13 cellular contexts compared by ENCODE assay signal in genomic region chr3:138435840-138436239, GRCh38. TPM values are rescaled to one million over a fixed set of nuclear protein-coding genes. Genes with fewer than 3 reads are reported as not detected.
DNase-seq lines count a peak whose midpoint lies in the region; ATAC-seq and TF ChIP-seq lines count a peak whose summit lies in the region.
"Had no signal": no experiment of that assay in that cellular context is flagged by ENCODE, and none has a peak within 500 bp of the region (broad histone marks: within the 10 kb centered on the region; RNA-seq: fewer than 3 reads in every experiment).

No MANE protein-coding gene starts in this region.

- intact Hi-C loops in esophagus muscularis mucosa (cut with DNase I), result no loop called here

- H3F3A ChIP-seq in GM23338 (replicated peaks; ENCODE audit: low read depth), result 0 out of 2 replicates have a peak, but pooled peaks cover 4% of the 10 kb centered on the region

- no peaks in the 10 kb centered on the region for H3K9me3 ChIP-seq in CD4-positive, CD25-positive, alpha-beta regulatory T cell (ENCODE audit: control insufficient read depth in 2 of 2, low read length in 2 of 2)
- H3K9me3 ChIP-seq in esophagus muscularis mucosa, result no peaks in the 10 kb centered on the region

- H3K27ac Mint-ChIP-seq in CD4-positive, CD25-positive, alpha-beta regulatory T cell, result no peak overlapping the region
- H3K27ac Mint-ChIP-seq in GM23338 (no peak overlapping the region), neural crest cell (ENCODE audit: unreplicated experiment) (no peak overlapping the region), endothelial cell (ENCODE audit: unreplicated experiment) (no peak overlapping the region)

- H3K36me3 ChIP-seq in CD4-positive, CD25-positive, alpha-beta regulatory T cell (ENCODE audit: control insufficient read depth, insufficient read depth, low read length), result no peaks in the 10 kb centered on the region
- no peaks in the 10 kb centered on the region for H3K36me3 ChIP-seq in GM23338 (ENCODE audit: insufficient read depth)
- H3K36me3 ChIP-seq in esophagus muscularis mucosa, result no peaks in the 10 kb centered on the region

- H3K9me3 Mint-ChIP-seq in CD4-positive, CD25-positive, alpha-beta regulatory T cell, result peaks cover 0 to 2% (median 0%) of the 10 kb centered on the region in 7 donors
- H3K9me3 Mint-ChIP-seq in GM23338, result peaks cover 13% of the 10 kb centered on the region
- no peaks in the 10 kb centered on the region for H3K9me3 Mint-ChIP-seq in neural crest cell
- H3K9me3 Mint-ChIP-seq in endothelial cell (ENCODE audit: unreplicated experiment), result no peaks in the 10 kb centered on the region

- DNase-seq in CD4-positive, CD25-positive, alpha-beta regulatory T cell, result no peak
- DNase-seq in GM23338 (ENCODE audit: low spot score), result no peak
- no peak for DNase-seq in esophagus muscularis mucosa (ENCODE audit: extremely low spot score)
- DNase-seq in neural crest cell (ENCODE audit: low read depth, low spot score), result no peak
- no peak for DNase-seq in iPS-NIHi11 (ENCODE audit: low spot score)
- no peak for DNase-seq in endothelial cell (ENCODE audit: low spot score)
- no peak for DNase-seq in COLO829 (ENCODE audit: low spot score)
- DNase-seq: HCEC 1CT, KBM-7, midbrain, NCI-H2081 had no signal

- H3K4me2 ChIP-seq in GM23338, result peak overlapping the region; percentile 98

- H3K4me3 Mint-ChIP-seq in CD4-positive, CD25-positive, alpha-beta regulatory T cell, result peak overlapping the region in 3 of 4 donors; percentile 44 to 79 (median 67)
- H3K4me3 Mint-ChIP-seq in GM23338 (peak overlapping the region; percentile 75), neural crest cell (peak overlapping the region; percentile 68), endothelial cell (ENCODE audit: unreplicated experiment) (no peak overlapping the region)

- H2AFZ ChIP-seq in GM23338, result peak overlapping the region; percentile 97

- no peak overlapping the region for H3K27ac ChIP-seq in CD4-positive, CD25-positive, alpha-beta regulatory T cell (ENCODE audit: insufficient read depth, low read length, poor library complexity, severe bottlenecking)
- H3K27ac ChIP-seq in GM23338 (ENCODE audit: low read depth) (no peak overlapping the region), esophagus muscularis mucosa (replicated peaks in 1 of 4) (no peak overlapping the region)

- 78% methylated on average over 7 of the region's 8 CpGs for WGBS in esophagus muscularis mucosa

- H3K9me2 ChIP-seq in GM23338 (ENCODE audit: insufficient read depth), result no peaks in the 10 kb centered on the region

- no peak for TF ChIP-seq CTCF in GM23338 (conservative IDR thresholded peaks at IDR 0.05; ENCODE audit: low read depth in 2 of 2)
- TF ChIP-seq CTCF in esophagus muscularis mucosa (IDR thresholded peaks at IDR 0.05), result no peak
- TF ChIP-seq CTCF in neural crest cell (conservative IDR thresholded peaks at IDR 0.05), result no peak
- no peak for TF ChIP-seq CTCF in endothelial cell (IDR thresholded peaks at IDR 0.05; ENCODE audit: unreplicated experiment)

- peaks cover 0 to 18% (median 10%) of the 10 kb centered on the region in 4 donors for H3K4me1 Mint-ChIP-seq in CD4-positive, CD25-positive, alpha-beta regulatory T cell
- H3K4me1 Mint-ChIP-seq in GM23338 (peaks cover 9% of the 10 kb centered on the region), neural crest cell (no peaks in the 10 kb centered on the region), endothelial cell (ENCODE audit: unreplicated experiment) (peaks cover 11% of the 10 kb centered on the region)

- TF ChIP-seq EP300 in esophagus muscularis mucosa (IDR thresholded peaks at IDR 0.05), result no peak

- ATAC-seq in CD4-positive, CD25-positive, alpha-beta regulatory T cell (ENCODE audit: low read depth in 2 of 2), result no peak
- ATAC-seq in GM23338, result no peak
- ATAC-seq in HG02678 (IDR thresholded peaks at IDR 0.05; ENCODE audit: unreplicated experiment), result no peak

- H3K36me3 Mint-ChIP-seq in CD4-positive, CD25-positive, alpha-beta regulatory T cell, result no peaks in the 10 kb centered on the region
- H3K36me3 Mint-ChIP-seq in GM23338 (ENCODE audit: low read depth) (peaks cover 2% of the 10 kb centered on the region; the same call in 1 of the 3 replicates), neural crest cell (ENCODE audit: low read depth) (no peaks in the 10 kb centered on the region), endothelial cell (ENCODE audit: low read depth, unreplicated experiment) (no peaks in the 10 kb centered on the region)

- peaks cover 58% of the 10 kb centered on the region for H3K27me3 Mint-ChIP-seq in CD4-positive, CD25-positive, alpha-beta regulatory T cell
- H3K27me3 Mint-ChIP-seq in GM23338 (ENCODE audit: insufficient read depth, low read depth, poor library complexity) (peaks cover 46% of the 10 kb centered on the region), neural crest cell (ENCODE audit: low read depth) (peaks cover 87% of the 10 kb centered on the region), endothelial cell (ENCODE audit: unreplicated experiment) (peaks cover 13% of the 10 kb centered on the region)

- peaks cover 9% of the 10 kb centered on the region for H4K20me1 ChIP-seq in GM23338 (replicated peaks; ENCODE audit: insufficient read depth)

- peaks cover 10% of the 10 kb centered on the region for H3K27me3 ChIP-seq in CD4-positive, CD25-positive, alpha-beta regulatory T cell (ENCODE audit: control insufficient read depth, insufficient read depth, low read length)
- H3K27me3 ChIP-seq in GM23338 (ENCODE audit: insufficient read depth) (peaks cover 52% of the 10 kb centered on the region), esophagus muscularis mucosa (peaks cover 0 to 44% (median 8%) of the 10 kb centered on the region in 4 donors)

- H3K4me1 ChIP-seq in CD4-positive, CD25-positive, alpha-beta regulatory T cell (ENCODE audit: control insufficient read depth, insufficient read depth, low read length, poor library complexity, severe bottlenecking), result peaks cover 9% of the 10 kb centered on the region
- H3K4me1 ChIP-seq in GM23338 (ENCODE audit: insufficient read depth), result peaks cover 7% of the 10 kb centered on the region; the same call in 1 of the 2 replicates
- peaks cover 21 to 28% (median 25%) of the 10 kb centered on the region in 4 donors for H3K4me1 ChIP-seq in esophagus muscularis mucosa

- H3K4me3 ChIP-seq in CD4-positive, CD25-positive, alpha-beta regulatory T cell (ENCODE audit: low read depth, low read length), result no peak overlapping the region
- H3K4me3 ChIP-seq in GM23338 (peak overlapping the region; percentile 86), esophagus muscularis mucosa (peak overlapping the region; percentile 53 to 68 (median 58))

- H3K79me2 ChIP-seq in GM23338 (replicated peaks; ENCODE audit: insufficient read depth), result no peaks in the 10 kb centered on the region

- no peak for TF ChIP-seq POLR2A in esophagus muscularis mucosa (IDR thresholded peaks at IDR 0.05; ENCODE audit: low read depth)

TF ChIP-seq in GM23338, 12 proteins besides CTCF, POLR2A, EP300 and RAD21 (continues in another document):
- no peak for TF ChIP-seq EZH2phosphoT487 (IDR thresholded peaks at IDR 0.05; ENCODE audit: unreplicated experiment)
- TF ChIP-seq ETS1 (IDR thresholded peaks at IDR 0.05), result no peak
- TF ChIP-seq, protein P1, sequence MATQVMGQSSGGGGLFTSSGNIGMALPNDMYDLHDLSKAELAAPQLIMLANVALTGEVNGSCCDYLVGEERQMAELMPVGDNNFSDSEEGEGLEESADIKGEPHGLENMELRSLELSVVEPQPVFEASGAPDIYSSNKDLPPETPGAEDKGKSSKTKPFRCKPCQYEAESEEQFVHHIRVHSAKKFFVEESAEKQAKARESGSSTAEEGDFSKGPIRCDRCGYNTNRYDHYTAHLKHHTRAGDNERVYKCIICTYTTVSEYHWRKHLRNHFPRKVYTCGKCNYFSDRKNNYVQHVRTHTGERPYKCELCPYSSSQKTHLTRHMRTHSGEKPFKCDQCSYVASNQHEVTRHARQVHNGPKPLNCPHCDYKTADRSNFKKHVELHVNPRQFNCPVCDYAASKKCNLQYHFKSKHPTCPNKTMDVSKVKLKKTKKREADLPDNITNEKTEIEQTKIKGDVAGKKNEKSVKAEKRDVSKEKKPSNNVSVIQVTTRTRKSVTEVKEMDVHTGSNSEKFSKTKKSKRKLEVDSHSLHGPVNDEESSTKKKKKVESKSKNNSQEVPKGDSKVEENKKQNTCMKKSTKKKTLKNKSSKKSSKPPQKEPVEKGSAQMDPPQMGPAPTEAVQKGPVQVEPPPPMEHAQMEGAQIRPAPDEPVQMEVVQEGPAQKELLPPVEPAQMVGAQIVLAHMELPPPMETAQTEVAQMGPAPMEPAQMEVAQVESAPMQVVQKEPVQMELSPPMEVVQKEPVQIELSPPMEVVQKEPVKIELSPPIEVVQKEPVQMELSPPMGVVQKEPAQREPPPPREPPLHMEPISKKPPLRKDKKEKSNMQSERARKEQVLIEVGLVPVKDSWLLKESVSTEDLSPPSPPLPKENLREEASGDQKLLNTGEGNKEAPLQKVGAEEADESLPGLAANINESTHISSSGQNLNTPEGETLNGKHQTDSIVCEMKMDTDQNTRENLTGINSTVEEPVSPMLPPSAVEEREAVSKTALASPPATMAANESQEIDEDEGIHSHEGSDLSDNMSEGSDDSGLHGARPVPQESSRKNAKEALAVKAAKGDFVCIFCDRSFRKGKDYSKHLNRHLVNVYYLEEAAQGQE (IDR thresholded peaks at IDR 0.05; ENCODE audit: unreplicated experiment), result no peak
- no peak for TF ChIP-seq NANOG (IDR thresholded peaks at IDR 0.05; ENCODE audit: borderline replicate concordance)
- no peak for TF ChIP-seq POLR2AphosphoS5 (IDR thresholded peaks at IDR 0.05; ENCODE audit: low read depth)

RNA-seq across cellular contexts. Expression of gene ESYT3, which starts 1.4 kb away (rescaled TPM):
- not detected for total RNA-seq in CD4-positive, CD25-positive, alpha-beta regulatory T cell
- under 1 TPM in 1 of 4 donors, not detected in 3; 0.17 TPM for polyA plus RNA-seq in CD4-positive, CD25-positive, alpha-beta regulatory T cell
- 7.4 and 8.2 TPM in 2 replicates for total RNA-seq in GM23338 (2014; rRNA removed; shearing (Covaris generic))
- 3.5 TPM in 2 replicates for polyA plus RNA-seq in GM23338 (2016; fragmentation: Nextera tagmentation; extraction: Ambion mirVana)
- total RNA-seq in esophagus muscularis mucosa (1 to 10 TPM in 1 of 4 donors, under 1 TPM in 2, not detected in 1; 0.45 to 1.1 (median 0.83) TPM), neural crest cell (0.44 and 1.1 TPM in 2 replicates), endothelial cell (ENCODE audit: unreplicated experiment) (not detected)
- polyA plus RNA-seq: fibroblast of lung had no signal
